12 cellular contexts compared by ENCODE assay signal in the genomic region with DNA sequence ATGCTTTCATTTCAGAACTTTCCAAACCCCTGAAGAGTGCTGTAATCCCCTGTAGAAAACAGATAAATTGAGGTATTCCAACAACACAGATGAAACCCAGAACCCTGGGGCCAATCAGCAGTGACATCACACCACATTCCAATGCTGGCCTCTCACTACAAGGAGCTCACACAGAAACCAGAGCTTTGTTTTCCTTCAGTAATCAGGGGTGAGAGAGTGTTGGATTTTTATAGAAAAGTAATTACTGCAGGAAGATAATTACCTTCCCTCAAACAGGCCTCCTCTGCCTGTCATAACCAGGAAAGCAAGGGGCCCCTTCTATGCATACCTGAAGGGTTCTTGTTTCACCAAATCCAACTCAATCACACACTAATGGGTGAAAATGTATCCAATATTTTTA.
A peak's percentile ranks its signal among the peaks of the same experiment; 100 is the strongest.
DNase-seq lines count a peak whose midpoint lies in the region; ATAC-seq and TF ChIP-seq lines count a peak whose summit lies in the region.
"Had no signal": no experiment of that assay in that cellular context is flagged by ENCODE, and none has a peak within 500 bp of the region (broad histone marks: within the 10 kb centered on the region; RNA-seq: fewer than 3 reads in every experiment).

No MANE protein-coding gene starts in this region.

- peaks cover 6% of the 10 kb centered on the region for H3K9me3 Mint-ChIP-seq in progenitor cell of endocrine pancreas (ENCODE audit: low read depth)
- peaks cover 17% of the 10 kb centered on the region for H3K9me3 Mint-ChIP-seq in activated naive CD8-positive, alpha-beta T cell treated with anti-CD3 and anti-CD28 coated beads, Interleukin-2, amount 50 U/mL, for 24 hours
- H3K9me3 Mint-ChIP-seq in activated T-cell treated with anti-CD3 and anti-CD28 coated beads, Interleukin-2, amount 50 U/mL, for 4 hours: peaks cover 3% of the 10 kb centered on the region
- peaks cover 5% of the 10 kb centered on the region for H3K9me3 Mint-ChIP-seq in activated T-helper 1 cell treated with anti-CD3 and anti-CD28 coated beads, Interleukin-12 subunit alpha, Interleukin-12 subunit beta, Interleukin-2, Interleukin-4 antibody, amounts not matched to agents 30 ng/mL and 10 ng/mL and 1 ng/mL, durations not matched to agents 14 hours and 24 hours and 36 hours

- H3K27ac Mint-ChIP-seq in progenitor cell of endocrine pancreas: peak overlapping the region; percentile 93
- no peak overlapping the region for H3K27ac Mint-ChIP-seq in activated naive CD8-positive, alpha-beta T cell treated with anti-CD3 and anti-CD28 coated beads, Interleukin-2, amount 50 U/mL, for 24 hours
- no peak overlapping the region for H3K27ac Mint-ChIP-seq in activated T-helper 1 cell treated with anti-CD3 and anti-CD28 coated beads, Interleukin-12 subunit alpha, Interleukin-12 subunit beta, Interleukin-2, Interleukin-4 antibody, amounts not matched to agents 30 ng/mL and 10 ng/mL and 1 ng/mL, durations not matched to agents 14 hours and 24 hours and 36 hours

- no peak for TF ChIP-seq CTCF in progenitor cell of endocrine pancreas (IDR thresholded peaks at IDR 0.05; ENCODE audit: unreplicated experiment)

- peaks cover 34% of the 10 kb centered on the region for H3K4me1 Mint-ChIP-seq in progenitor cell of endocrine pancreas (ENCODE audit: low read depth)
- peaks cover 18% of the 10 kb centered on the region for H3K4me1 Mint-ChIP-seq in activated naive CD8-positive, alpha-beta T cell treated with anti-CD3 and anti-CD28 coated beads, Interleukin-2, amount 50 U/mL, for 24 hours
- H3K4me1 Mint-ChIP-seq in activated T-cell treated with anti-CD3 and anti-CD28 coated beads, Interleukin-2, amount 50 U/mL, for 4 hours (ENCODE audit: low read depth): peaks cover 17% of the 10 kb centered on the region
- H3K4me1 Mint-ChIP-seq in activated T-helper 1 cell treated with anti-CD3 and anti-CD28 coated beads, Interleukin-12 subunit alpha, Interleukin-12 subunit beta, Interleukin-2, Interleukin-4 antibody, amounts not matched to agents 30 ng/mL and 10 ng/mL and 1 ng/mL, durations not matched to agents 14 hours and 24 hours and 36 hours (ENCODE audit: low read depth): peaks cover 15% of the 10 kb centered on the region

- intact Hi-C loops in left ventricle myocardium superior (cut with micrococcal nuclease): no loop called here
- intact Hi-C loops in activated T-helper 1 cell treated with anti-CD3 and anti-CD28 coated beads, Interleukin-12 subunit alpha, Interleukin-12 subunit beta, Interleukin-2, Interleukin-4 antibody, amounts not matched to agents 30 ng/mL and 10 ng/mL and 1 ng/mL, durations not matched to agents 14 hours and 24 hours and 36 hours (cut with micrococcal nuclease): no loop called here

- H3K36me3 Mint-ChIP-seq in progenitor cell of endocrine pancreas (ENCODE audit: insufficient read depth): peaks cover 4% of the 10 kb centered on the region
- H3K36me3 Mint-ChIP-seq in activated naive CD8-positive, alpha-beta T cell treated with anti-CD3 and anti-CD28 coated beads, Interleukin-2, amount 50 U/mL, for 24 hours (ENCODE audit: low read depth): peaks cover 16% of the 10 kb centered on the region
- H3K36me3 Mint-ChIP-seq in activated T-cell treated with anti-CD3 and anti-CD28 coated beads, Interleukin-2, amount 50 U/mL, for 4 hours (ENCODE audit: insufficient read depth): peaks cover 15% of the 10 kb centered on the region
- peaks cover 4% of the 10 kb centered on the region for H3K36me3 Mint-ChIP-seq in activated T-helper 1 cell treated with anti-CD3 and anti-CD28 coated beads, Interleukin-12 subunit alpha, Interleukin-12 subunit beta, Interleukin-2, Interleukin-4 antibody, amounts not matched to agents 30 ng/mL and 10 ng/mL and 1 ng/mL, durations not matched to agents 14 hours and 24 hours and 36 hours (ENCODE audit: low read depth)

- DNase-seq in H4 (ENCODE audit: low spot score) (peak; percentile 14), astrocyte of the hippocampus (ENCODE audit: low read depth, low spot score) (peak; percentile 84), left ventricle myocardium superior (no peak), progenitor cell of endocrine pancreas (ENCODE audit: low spot score, unreplicated experiment) (no peak)
- no peak for DNase-seq in activated naive CD8-positive, alpha-beta T cell treated with anti-CD3 and anti-CD28 coated beads, Interleukin-2, amount 50 U/mL, for 24 hours
- DNase-seq in activated T-cell treated with anti-CD3 and anti-CD28 coated beads, Interleukin-2, amount 50 U/mL, for 48 hours: no peak
- no peak for DNase-seq in activated T-cell treated with anti-CD3 and anti-CD28 coated beads, Interleukin-2, amount 50 U/mL, for 4 hours
- no peak for DNase-seq in activated T-helper 1 cell treated with anti-CD3 and anti-CD28 coated beads, Interleukin-12 subunit alpha, Interleukin-12 subunit beta, Interleukin-2, Interleukin-4 antibody, amounts not matched to agents 30 ng/mL and 10 ng/mL and 1 ng/mL, durations not matched to agents 14 hours and 24 hours and 36 hours (ENCODE audit: low spot score)
- DNase-seq: activated CD4-positive, alpha-beta T cell treated with anti-CD3 and anti-CD28 coated beads for 48 hours; aorta; NK-92 treated with Interleukin-12 subunit alpha and Interleukin-12 subunit beta, amount 100 ng/mL, for 24 hours; stimulated activated CD4-positive, alpha-beta T cell treated with anti-CD3 and anti-CD28 coated beads, Interleukin-15, amount 100 ng/mL, for 24 hours had no signal

- peak; percentile 75 for ATAC-seq in left ventricle myocardium superior
- ATAC-seq in activated naive CD8-positive, alpha-beta T cell treated with anti-CD3 and anti-CD28 coated beads, Interleukin-2, amount 50 U/mL, for 24 hours: no peak
- no peak for ATAC-seq in activated T-cell treated with anti-CD3 and anti-CD28 coated beads, Interleukin-2, amount 50 U/mL, for 4 hours

- H3K27me3 Mint-ChIP-seq in progenitor cell of endocrine pancreas: no peaks in the 10 kb centered on the region
- H3K27me3 Mint-ChIP-seq in activated naive CD8-positive, alpha-beta T cell treated with anti-CD3 and anti-CD28 coated beads, Interleukin-2, amount 50 U/mL, for 24 hours: no peaks in the 10 kb centered on the region
- no peaks in the 10 kb centered on the region for H3K27me3 Mint-ChIP-seq in activated T-cell treated with anti-CD3 and anti-CD28 coated beads, Interleukin-2, amount 50 U/mL, for 4 hours (ENCODE audit: low read depth)
- no peaks in the 10 kb centered on the region for H3K27me3 Mint-ChIP-seq in activated T-helper 1 cell treated with anti-CD3 and anti-CD28 coated beads, Interleukin-12 subunit alpha, Interleukin-12 subunit beta, Interleukin-2, Interleukin-4 antibody, amounts not matched to agents 30 ng/mL and 10 ng/mL and 1 ng/mL, durations not matched to agents 14 hours and 24 hours and 36 hours (ENCODE audit: insufficient read depth)

- H3K4me3 Mint-ChIP-seq in progenitor cell of endocrine pancreas (ENCODE audit: low read depth): no peak overlapping the region
- H3K4me3 Mint-ChIP-seq in activated naive CD8-positive, alpha-beta T cell treated with anti-CD3 and anti-CD28 coated beads, Interleukin-2, amount 50 U/mL, for 24 hours: no peak overlapping the region
- no peak overlapping the region for H3K4me3 Mint-ChIP-seq in activated T-cell treated with anti-CD3 and anti-CD28 coated beads, Interleukin-2, amount 50 U/mL, for 4 hours
- no peak overlapping the region for H3K4me3 Mint-ChIP-seq in activated T-helper 1 cell treated with anti-CD3 and anti-CD28 coated beads, Interleukin-12 subunit alpha, Interleukin-12 subunit beta, Interleukin-2, Interleukin-4 antibody, amounts not matched to agents 30 ng/mL and 10 ng/mL and 1 ng/mL, durations not matched to agents 14 hours and 24 hours and 36 hours

Comparison
In these comparisons a context has a peak if more than half of its experiments do, and no peak if none do; other contexts are left out.
1. DNase-seq: peak in H4 (single experiment) and astrocyte of the hippocampus (single experiment); none in left ventricle myocardium superior (single experiment), progenitor cell of endocrine pancreas (single experiment), activated naive CD8-positive, alpha-beta T cell treated with anti-CD3 and anti-CD28 coated beads, Interleukin-2, amount 50 U/mL, for 24 hours (single experiment), activated T-cell treated with anti-CD3 and anti-CD28 coated beads, Interleukin-2, amount 50 U/mL, for 48 hours (0 of 2), activated T-cell treated with anti-CD3 and anti-CD28 coated beads, Interleukin-2, amount 50 U/mL, for 4 hours (single experiment) and activated T-helper 1 cell treated with anti-CD3 and anti-CD28 coated beads, Interleukin-12 subunit alpha, Interleukin-12 subunit beta, Interleukin-2, Interleukin-4 antibody, amounts not matched to agents 30 ng/mL and 10 ng/mL and 1 ng/mL, durations not matched to agents 14 hours and 24 hours and 36 hours (single experiment).